In the genomic region with DNA sequence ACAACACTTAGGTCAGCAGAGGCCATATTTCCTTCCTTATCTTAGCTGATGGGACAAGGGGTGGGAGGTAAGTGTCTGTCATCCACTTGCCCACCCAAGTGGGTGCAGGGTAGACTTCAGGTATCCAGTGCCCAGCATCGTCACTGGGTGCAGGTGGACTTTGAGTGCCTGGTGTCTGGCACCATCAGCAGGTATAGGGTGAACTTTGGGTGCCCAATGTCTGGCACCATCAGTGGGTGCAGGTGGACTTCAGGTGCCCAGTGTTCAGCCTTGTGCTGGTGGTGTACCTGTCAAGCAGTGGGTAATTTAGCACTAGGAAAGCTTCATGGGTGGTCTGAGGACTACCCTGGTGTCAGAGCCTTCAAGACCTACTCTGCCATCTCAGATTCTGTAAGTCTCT, we compare ENCODE assay signal across 1 cellular context.
TF ChIP-seq lines count a peak whose summit lies in the region.

No MANE protein-coding gene starts in this region.

TF ChIP-seq in IMR-90, 13 proteins besides CTCF, POLR2A, EP300 and RAD21:
- no peak for TF ChIP-seq NFE2L2 (IDR thresholded peaks at IDR 0.05; ENCODE audit: low read depth, low read length)
- TF ChIP-seq SMC3 (IDR thresholded peaks at IDR 0.05; ENCODE audit: low read depth, low read length) = no peak
- no peak for TF ChIP-seq FOS (IDR thresholded peaks at IDR 0.05; ENCODE audit: low read depth, low read length)
- no peak for TF ChIP-seq CHD1 (IDR thresholded peaks at IDR 0.05; ENCODE audit: low read depth, low read length)
- TF ChIP-seq USF2 (IDR thresholded peaks at IDR 0.05; ENCODE audit: low read depth, low read length) = no peak
- TF ChIP-seq BHLHE40 (IDR thresholded peaks at IDR 0.05; ENCODE audit: low read depth, low read length) = no peak
- TF ChIP-seq, protein P1, sequence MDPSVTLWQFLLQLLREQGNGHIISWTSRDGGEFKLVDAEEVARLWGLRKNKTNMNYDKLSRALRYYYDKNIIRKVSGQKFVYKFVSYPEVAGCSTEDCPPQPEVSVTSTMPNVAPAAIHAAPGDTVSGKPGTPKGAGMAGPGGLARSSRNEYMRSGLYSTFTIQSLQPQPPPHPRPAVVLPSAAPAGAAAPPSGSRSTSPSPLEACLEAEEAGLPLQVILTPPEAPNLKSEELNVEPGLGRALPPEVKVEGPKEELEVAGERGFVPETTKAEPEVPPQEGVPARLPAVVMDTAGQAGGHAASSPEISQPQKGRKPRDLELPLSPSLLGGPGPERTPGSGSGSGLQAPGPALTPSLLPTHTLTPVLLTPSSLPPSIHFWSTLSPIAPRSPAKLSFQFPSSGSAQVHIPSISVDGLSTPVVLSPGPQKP (IDR thresholded peaks at IDR 0.05; ENCODE audit: borderline replicate concordance, low read depth, low read length) = no peak
- TF ChIP-seq MXI1 (IDR thresholded peaks at IDR 0.05; ENCODE audit: borderline replicate concordance, low read depth, low read length) = no peak
- TF ChIP-seq RCOR1 (IDR thresholded peaks at IDR 0.05; ENCODE audit: insufficient replicate concordance, low read length) = no peak
- TF ChIP-seq MAZ (IDR thresholded peaks at IDR 0.05; ENCODE audit: borderline replicate concordance, low read depth, low read length) = no peak
